8 cellular contexts compared by ENCODE assay signal in genomic region chr5:129903466-129904101, GRCh38. TPM values are rescaled to one million over a fixed set of nuclear protein-coding genes. Genes with fewer than 3 reads are reported as not detected.
DNase-seq lines count a peak whose midpoint lies in the region; ATAC-seq and TF ChIP-seq lines count a peak whose summit lies in the region.

No MANE protein-coding gene starts in this region.

- ATAC-seq in GM19452 (IDR thresholded peaks at IDR 0.05; ENCODE audit: unreplicated experiment) = no peak

- H3K9me3 ChIP-seq in muscle layer of duodenum (ENCODE audit: control insufficient read depth in 1 of 2, low read length in 2 of 2) = no peaks in the 10 kb centered on the region

- TF ChIP-seq RAD21 in Ishikawa (IDR thresholded peaks at IDR 0.05; ENCODE audit: low read depth) = no peak

- TF ChIP-seq CTCF in AG09309 (IDR thresholded peaks at IDR 0.05; ENCODE audit: control insufficient read depth, insufficient read depth, low read depth, low read length, missing control alignments) = no peak

- H3K4me1 ChIP-seq in muscle layer of duodenum (ENCODE audit: control insufficient read depth in 1 of 2, insufficient read depth in 2 of 2, low read length in 2 of 2) = no peaks in the 10 kb centered on the region

- H3K27ac ChIP-seq in muscle layer of duodenum (ENCODE audit: low read length) = peak overlapping the region; percentile 72

- H3K4me3 ChIP-seq in AG09309 (ENCODE audit: control insufficient read depth, low read depth, low read length) (peak overlapping the region; percentile 81), muscle layer of duodenum (ENCODE audit: low read depth in 1 of 2, low read length in 2 of 2) (peak overlapping the region; percentile 60 to 90)

- H3K27me3 ChIP-seq in muscle layer of duodenum (ENCODE audit: low read depth, low read length) = no peaks in the 10 kb centered on the region

- H3K36me3 ChIP-seq in muscle layer of duodenum (ENCODE audit: control insufficient read depth in 1 of 2, insufficient read depth in 2 of 2, low read length in 2 of 2) = no peaks in the 10 kb centered on the region

- DNase-seq in AG09309 (ENCODE audit: low read depth) (no peak), dermis blood vessel endothelial cell (peak; percentile 0), NCI-H1436 (lab: John Stamatoyannopoulos, UW) (no peak), NCI-H1105 (lab: John Stamatoyannopoulos, UW) (no peak), T1000 (lab: John Stamatoyannopoulos, UW) (no peak)

- TF ChIP-seq EP300 in Ishikawa (IDR thresholded peaks at IDR 0.05; ENCODE audit: borderline replicate concordance) = no peak

TF ChIP-seq in Ishikawa, 13 proteins besides CTCF, POLR2A, EP300 and RAD21:
- TF ChIP-seq CEBPB (IDR thresholded peaks at IDR 0.05) (no peak), MAX (IDR thresholded peaks at IDR 0.05) (no peak), TCF12 (IDR thresholded peaks at IDR 0.05; ENCODE audit: low read depth) (0 out of 2 replicates have a peak, but pooled peaks have one; percentile 14)

RNA-seq across cellular contexts. Expression of gene CHSY3, which starts 0.7 kb away (rescaled TPM):
- total RNA-seq in dermis blood vessel endothelial cell = 2.5 and 3.9 TPM in 2 replicates
